ENCODE assay signal across 12 cellular contexts in genomic region chr2:8606226-8606625, GRCh38.
A peak's percentile ranks its signal among the peaks of the same experiment; 100 is the strongest.
DNase-seq lines count a peak whose midpoint lies in the region; ATAC-seq and TF ChIP-seq lines count a peak whose summit lies in the region.
"Had no signal": no experiment of that assay in that cellular context is flagged by ENCODE, and none has a peak within 500 bp of the region (broad histone marks: within the 10 kb centered on the region; RNA-seq: fewer than 3 reads in every experiment).

No MANE protein-coding gene starts in this region.

- H3K36me3 Mint-ChIP-seq in CD8-positive, alpha-beta memory T cell = peaks cover 0 to 4% (median 0%) of the 10 kb centered on the region in 3 donors

- no peaks in the 10 kb centered on the region for H3K36me3 ChIP-seq in OCI-LY3 (replicated peaks; ENCODE audit: low read depth, low read length)
- no peaks in the 10 kb centered on the region for H3K36me3 ChIP-seq in CD8-positive, alpha-beta memory T cell (ENCODE audit: insufficient read depth, low read length)
- H3K36me3 ChIP-seq: BLaER1, WERI-Rb-1 had no signal

- no peaks in the 10 kb centered on the region for H3K27me3 Mint-ChIP-seq in CD8-positive, alpha-beta memory T cell
- H3K27me3 Mint-ChIP-seq: activated naive CD4-positive, alpha-beta T cell treated with anti-CD3 and anti-CD28 coated beads, Interleukin-2, amount 50 U/mL, for 24 hours had no signal

- H3K27me3 ChIP-seq in OCI-LY3 (ENCODE audit: low read depth, low read length) = no peaks in the 10 kb centered on the region
- H3K27me3 ChIP-seq in CD8-positive, alpha-beta memory T cell (ENCODE audit: insufficient read depth, low read length, poor library complexity, severe bottlenecking) = no peaks in the 10 kb centered on the region
- H3K27me3 ChIP-seq: BLaER1, dorsolateral prefrontal cortex had no signal

- peak overlapping the region; percentile 43 for H2AFZ ChIP-seq in OCI-LY3 (ENCODE audit: low read depth, low read length)

- H3K9me3 Mint-ChIP-seq in CD8-positive, alpha-beta memory T cell = peaks cover 0 to 5% (median 0%) of the 10 kb centered on the region in 5 donors

- peak overlapping the region; percentile 71 for H3K27ac ChIP-seq in OCI-LY3 (ENCODE audit: low read length)
- H3K27ac ChIP-seq in CD8-positive, alpha-beta memory T cell (ENCODE audit: low read depth, low read length) = no peak overlapping the region
- H3K27ac ChIP-seq: BLaER1, dorsolateral prefrontal cortex, WERI-Rb-1 had no signal

- no peak for TF ChIP-seq CTCF in OCI-LY3 (IDR thresholded peaks at IDR 0.05; ENCODE audit: low read depth, low read length)

- ATAC-seq in GM18498 (IDR thresholded peaks at IDR 0.05; ENCODE audit: unreplicated experiment) = peak; percentile 95
- ATAC-seq in GM19463 (IDR thresholded peaks at IDR 0.05; ENCODE audit: unreplicated experiment) = peak; percentile 92
- ATAC-seq in HG02943 (IDR thresholded peaks at IDR 0.05; ENCODE audit: low read depth, unreplicated experiment) = peak; percentile 97

- H3K9me3 ChIP-seq in OCI-LY3 (ENCODE audit: insufficient read depth, low read length) = no peaks in the 10 kb centered on the region
- no peaks in the 10 kb centered on the region for H3K9me3 ChIP-seq in CD8-positive, alpha-beta memory T cell (ENCODE audit: low read length)

- H3K27ac Mint-ChIP-seq in CD8-positive, alpha-beta memory T cell = no peak overlapping the region
- H3K27ac Mint-ChIP-seq: activated naive CD4-positive, alpha-beta T cell treated with anti-CD3 and anti-CD28 coated beads, Interleukin-2, amount 50 U/mL, for 24 hours had no signal

- CTCF ChIA-PET in CD8-positive, alpha-beta memory T cell (lab: Charles Lee) = no interaction called here

- peak overlapping the region; percentile 41 for H3K4me2 ChIP-seq in OCI-LY3 (ENCODE audit: low read length)
- H3K4me2 ChIP-seq: BLaER1 had no signal

- POLR2A ChIA-PET in CD8-positive, alpha-beta memory T cell (lab: Charles Lee) = no interaction called here

- H3K9ac ChIP-seq in OCI-LY3 (ENCODE audit: low read length) = peak overlapping the region; percentile 43
- H3K9ac ChIP-seq: BLaER1 had no signal

- no peak overlapping the region for H3K4me3 Mint-ChIP-seq in CD8-positive, alpha-beta memory T cell
- H3K4me3 Mint-ChIP-seq: activated naive CD4-positive, alpha-beta T cell treated with anti-CD3 and anti-CD28 coated beads, Interleukin-2, amount 50 U/mL, for 24 hours had no signal

- H3K4me3 ChIP-seq in OCI-LY3 (ENCODE audit: low read length) = no peak overlapping the region
- no peak overlapping the region for H3K4me3 ChIP-seq in CD8-positive, alpha-beta memory T cell (ENCODE audit: low read length)
- H3K4me3 ChIP-seq: BLaER1, dorsolateral prefrontal cortex had no signal

- peaks cover 11 to 20% (median 16%) of the 10 kb centered on the region in 3 donors for H3K4me1 Mint-ChIP-seq in CD8-positive, alpha-beta memory T cell

- no peaks in the 10 kb centered on the region for H3K79me2 ChIP-seq in OCI-LY3 (ENCODE audit: low read length)

- peaks cover 61% of the 10 kb centered on the region for H3K4me1 ChIP-seq in OCI-LY3 (ENCODE audit: low read length)
- peaks cover 3% of the 10 kb centered on the region for H3K4me1 ChIP-seq in CD8-positive, alpha-beta memory T cell (ENCODE audit: insufficient read depth, low read length)

- DNase-seq in NCI-H187 treated with DMSO at 0.1 percent for 48 hours (lab: John Stamatoyannopoulos, UW) (no peak), NCI-H226 (no peak), dermis blood vessel endothelial cell (no peak)
- DNase-seq in CD8-positive, alpha-beta memory T cell = no peak
- DNase-seq: WERI-Rb-1 had no signal

- no peaks in the 10 kb centered on the region for H4K20me1 ChIP-seq in OCI-LY3 (ENCODE audit: insufficient read depth, low read length)
- H4K20me1 ChIP-seq: BLaER1 had no signal
